15 cellular contexts compared by ENCODE assay signal in genomic region chr13:36313047-36313969, GRCh38. TPM values are rescaled to one million over a fixed set of nuclear protein-coding genes. Genes with fewer than 3 reads are reported as not detected.
"Had no signal": no experiment of that assay in that cellular context is flagged by ENCODE, and none has a peak within 500 bp of the region (broad histone marks: within the 10 kb centered on the region; RNA-seq: fewer than 3 reads in every experiment).

No MANE protein-coding gene starts in this region.

- H3K9me3 ChIP-seq: lower lobe of right lung, tibial artery, uterus had no signal

- ATAC-seq: activated CD8-positive, alpha-beta T cell treated with anti-CD3 and anti-CD28 coated beads for 36 hours; activated naive CD8-positive, alpha-beta T cell treated with anti-CD3 and anti-CD28 coated beads, Interleukin-2, amount 50 U/mL, for 24 hours; lower lobe of right lung had no signal

- H3K36me3 ChIP-seq: uterus had no signal

- H3K27me3 ChIP-seq: tibial artery, uterus had no signal

- H3K27ac ChIP-seq: lower lobe of right lung, tibial artery, uterus had no signal

- DNase-seq: activated CD4-positive, CD25-positive, alpha-beta regulatory T cell treated with anti-CD3 and anti-CD28 coated beads, Interleukin-2, amount 50 U/mL, for 72 hours; activated CD8-positive, alpha-beta memory T cell treated with anti-CD3 and anti-CD28 coated beads, Interleukin-2, amount 50 U/mL, for 4 hours; activated CD8-positive, alpha-beta T cell treated with anti-CD3 and anti-CD28 coated beads for 36 hours; activated naive CD4-positive, alpha-beta T cell treated with Interleukin-2 at 50 U/mL for 16 hours; activated naive CD8-positive, alpha-beta T cell treated with anti-CD3 and anti-CD28 coated beads, Interleukin-2, amount 50 U/mL, for 24 hours; central memory CD4-positive, alpha-beta T cell; cortex of kidney; effector CD8-positive, alpha-beta T cell; hypothalamus; lower lobe of right lung; posterior cingulate gyrus; small intestine; tibial artery; uterus had no signal

- H3K4me3 ChIP-seq: lower lobe of right lung, tibial artery, uterus had no signal

- H3K4me1 ChIP-seq: lower lobe of right lung, tibial artery, uterus had no signal

RNA-seq across cellular contexts. Expression of gene CCDC169, which starts 15.7 kb away (rescaled TPM):
- total RNA-seq: activated CD8-positive, alpha-beta T cell treated with anti-CD3 and anti-CD28 coated beads for 36 hours; activated T-helper 1 cell treated with anti-CD3 and anti-CD28 coated beads, Interleukin-12 subunit alpha, Interleukin-12 subunit beta, Interleukin-2, Interleukin-4 antibody, amounts not matched to agents 30 ng/mL and 10 ng/mL and 1 ng/mL, durations not matched to agents 14 hours and 24 hours and 36 hours; lower lobe of right lung had no signal
